In the genomic region with DNA sequence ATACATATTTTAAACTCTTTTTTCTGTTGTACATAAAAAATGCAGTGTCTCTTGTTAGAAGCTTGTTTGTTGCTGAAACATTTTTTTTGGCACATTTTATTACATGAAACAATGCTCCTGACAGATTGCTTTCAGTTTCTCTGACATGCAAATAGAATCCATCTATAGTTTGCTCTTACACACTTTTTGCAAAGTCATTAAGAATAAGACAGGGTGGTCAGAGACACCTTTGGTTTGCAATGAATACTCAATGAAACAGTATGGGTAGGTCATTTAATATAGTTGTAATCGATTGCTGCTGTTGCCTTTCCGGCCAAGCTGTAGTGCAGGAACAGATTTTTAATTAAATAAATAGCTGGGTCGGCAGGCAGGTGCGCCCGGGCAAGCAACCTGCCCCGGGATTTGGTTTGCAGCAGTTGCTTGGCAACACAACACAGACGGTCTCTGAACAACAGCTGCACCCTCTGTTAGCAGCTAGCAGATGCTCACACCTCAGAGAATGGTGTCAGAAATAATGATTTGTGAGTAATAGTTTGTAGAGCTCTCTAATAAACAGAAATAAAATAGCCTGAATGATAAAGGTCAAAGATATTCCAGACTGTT, we compare ENCODE assay signal across 8 cellular contexts.
A peak's percentile ranks its signal among the peaks of the same experiment; 100 is the strongest.
DNase-seq lines count a peak whose midpoint lies in the region; ATAC-seq and TF ChIP-seq lines count a peak whose summit lies in the region.

No MANE protein-coding gene starts in this region.

- peak overlapping the region; percentile 27 for H2AFZ ChIP-seq in osteoblast (ENCODE audit: low read length)

- H3K9me3 ChIP-seq in osteoblast (ENCODE audit: low read depth, low read length): peaks cover 2% of the 10 kb centered on the region

- DNase-seq in NCI-H1436 (lab: John Stamatoyannopoulos, UW): peak; percentile 91
- no peak for DNase-seq in osteoblast (ENCODE audit: insufficient read length, low spot score, missing footprints)
- DNase-seq in stimulated activated CD4-positive, alpha-beta T cell treated with anti-CD3 and anti-CD28 coated beads, Interleukin-15, amount 100 ng/mL, for 24 hours: no peak
- DNase-seq in activated CD4-positive, alpha-beta T cell treated with anti-CD3 and anti-CD28 coated beads, Interleukin-2, amount 50 U/mL, for 1 hour: no peak

- no peaks in the 10 kb centered on the region for H3K27me3 ChIP-seq in osteoblast (ENCODE audit: insufficient read depth, low read length)

- H4K20me1 ChIP-seq in osteoblast (ENCODE audit: insufficient read depth, low read length): no peaks in the 10 kb centered on the region

- H3K4me3 ChIP-seq in osteoblast (ENCODE audit: insufficient read depth, low read length): peak overlapping the region; percentile 63

- ATAC-seq in GM19395 (IDR thresholded peaks at IDR 0.05; ENCODE audit: unreplicated experiment) (peak; percentile 88), HG02840 (IDR thresholded peaks at IDR 0.05; ENCODE audit: low FRiP score, unreplicated experiment) (no peak), GM21381 (IDR thresholded peaks at IDR 0.05; ENCODE audit: unreplicated experiment) (no peak)

- no peak for TF ChIP-seq CTCF in VCaP (conservative IDR thresholded peaks at IDR 0.05)
- no peak for TF ChIP-seq CTCF in osteoblast (IDR thresholded peaks at IDR 0.05; ENCODE audit: extremely low read depth, low read depth, low read length)

- no peaks in the 10 kb centered on the region for H3K36me3 ChIP-seq in osteoblast (ENCODE audit: insufficient read depth, low read length)

- peak overlapping the region; percentile 80 for H3K4me2 ChIP-seq in osteoblast (ENCODE audit: insufficient read depth, low read length)

- peaks cover 30% of the 10 kb centered on the region for H3K4me1 ChIP-seq in osteoblast (ENCODE audit: insufficient read depth, low read length)

- peak overlapping the region; percentile 38 for H3K27ac ChIP-seq in VCaP
- H3K27ac ChIP-seq in osteoblast (ENCODE audit: low read depth, low read length): no peak overlapping the region

- H3K79me2 ChIP-seq in osteoblast (ENCODE audit: insufficient read depth, low read length): no peaks in the 10 kb centered on the region
